ENCODE assay signal across 21 cellular contexts in the genomic region with DNA sequence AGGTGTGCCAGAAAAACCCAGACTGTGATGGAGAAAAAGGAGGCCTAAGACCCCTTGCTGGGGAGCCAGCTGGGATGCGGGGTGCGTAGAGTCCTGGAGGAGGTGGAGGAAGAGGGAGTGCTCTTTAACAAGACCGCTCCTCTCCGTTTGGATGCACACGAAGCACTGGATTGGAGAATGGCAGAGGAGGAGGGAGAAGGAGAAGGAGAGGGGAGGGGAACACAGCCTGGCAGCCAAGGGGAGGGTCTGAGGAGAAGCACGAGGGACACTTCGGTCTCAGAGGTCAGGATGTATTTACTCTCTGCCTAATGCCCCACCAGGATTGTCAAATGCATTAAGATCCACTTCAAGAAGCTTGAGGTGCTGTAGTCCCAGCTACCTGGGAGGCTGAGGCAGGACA. TPM values are rescaled to one million over a fixed set of nuclear protein-coding genes. Genes with fewer than 3 reads are reported as not detected.
DNase-seq lines count a peak whose midpoint lies in the region; TF ChIP-seq lines count a peak whose summit lies in the region.
"Had no signal": no experiment of that assay in that cellular context is flagged by ENCODE, and none has a peak within 500 bp of the region (broad histone marks: within the 10 kb centered on the region; RNA-seq: fewer than 3 reads in every experiment).

No MANE protein-coding gene starts in this region.

- no peaks in the 10 kb centered on the region for H3K9me3 Mint-ChIP-seq in endodermal cell
- H3K9me3 Mint-ChIP-seq in activated T-cell treated with anti-CD3 and anti-CD28 coated beads, Interleukin-2, amount 50 U/mL, for 24 hours = no peaks in the 10 kb centered on the region
- H3K9me3 Mint-ChIP-seq: CD8-positive, alpha-beta T cell had no signal

- TF ChIP-seq CTCF in endodermal cell (conservative IDR thresholded peaks at IDR 0.05) = no peak

- H2AK5ac ChIP-seq in neuronal stem cell (ENCODE audit: low read depth, low read length) = no peak overlapping the region

- no peaks in the 10 kb centered on the region for H3K36me3 ChIP-seq in BLaER1 treated with 17β-estradiol and CSF1 and Interleukin-3, amounts not matched to agents 10 nM and 100 nM
- H3K36me3 ChIP-seq in endodermal cell (ENCODE audit: control insufficient read depth, insufficient read depth, low read length) = no peaks in the 10 kb centered on the region
- no peaks in the 10 kb centered on the region for H3K36me3 ChIP-seq in neuronal stem cell (replicated peaks in 1 of 2; ENCODE audit: control insufficient read depth in 2 of 2, insufficient read depth in 2 of 2, low read length in 2 of 2)
- H3K36me3 ChIP-seq: BE2C had no signal

- no peak overlapping the region for H3K27ac Mint-ChIP-seq in endodermal cell
- H3K27ac Mint-ChIP-seq in activated T-cell treated with anti-CD3 and anti-CD28 coated beads, Interleukin-2, amount 50 U/mL, for 24 hours = no peak overlapping the region
- H3K27ac Mint-ChIP-seq: CD8-positive, alpha-beta T cell had no signal

- H2BK12ac ChIP-seq in neuronal stem cell (ENCODE audit: low read length) = no peak overlapping the region

- H3K9me3 ChIP-seq in BLaER1 treated with 17β-estradiol and CSF1 and Interleukin-3, amounts not matched to agents 10 nM and 100 nM (replicated peaks in 1 of 11) = no peaks in the 10 kb centered on the region; a peak in 1 of 22 replicates
- H3K9me3 ChIP-seq in endodermal cell (ENCODE audit: control insufficient read depth, low read length) = no peaks in the 10 kb centered on the region
- H3K9me3 ChIP-seq in neuronal stem cell (replicated peaks in 1 of 2; ENCODE audit: control insufficient read depth in 2 of 2, insufficient read depth in 1 of 2, low read depth in 1 of 2, low read length in 2 of 2) = no peaks in the 10 kb centered on the region
- H3K9me3 ChIP-seq: A549, BE2C, Caco-2 had no signal

- no peaks in the 10 kb centered on the region for H3K4me1 Mint-ChIP-seq in endodermal cell
- no peaks in the 10 kb centered on the region for H3K4me1 Mint-ChIP-seq in activated T-cell treated with anti-CD3 and anti-CD28 coated beads, Interleukin-2, amount 50 U/mL, for 24 hours (ENCODE audit: low read depth)
- H3K4me1 Mint-ChIP-seq: CD4-positive, CD25-positive, alpha-beta regulatory T cell had no signal

- peaks cover 21% of the 10 kb centered on the region for H3K27me3 Mint-ChIP-seq in endodermal cell (ENCODE audit: insufficient read depth)
- no peaks in the 10 kb centered on the region for H3K27me3 Mint-ChIP-seq in activated T-cell treated with anti-CD3 and anti-CD28 coated beads, Interleukin-2, amount 50 U/mL, for 24 hours
- H3K27me3 Mint-ChIP-seq: CD4-positive, CD25-positive, alpha-beta regulatory T cell had no signal

- H3K4me1 ChIP-seq in BLaER1 treated with 17β-estradiol and CSF1 and Interleukin-3, amounts not matched to agents 10 nM and 100 nM = peaks cover 16 to 63% (median 57%) of the 10 kb centered on the region in 10 experiments
- H3K4me1 ChIP-seq in endodermal cell (ENCODE audit: control insufficient read depth, insufficient read depth, low read length) = no peaks in the 10 kb centered on the region
- peaks cover 0 to 6% of the 10 kb centered on the region in 2 donors for H3K4me1 ChIP-seq in neuronal stem cell (ENCODE audit: control insufficient read depth in 2 of 2, insufficient read depth in 1 of 2, low read depth in 1 of 2, low read length in 2 of 2)
- H3K4me1 ChIP-seq: A549, BE2C, Caco-2 had no signal

- no peak overlapping the region for H2AFZ ChIP-seq in neuronal stem cell (ENCODE audit: low read length)
- H2AFZ ChIP-seq: GM23248 had no signal

- H2BK5ac ChIP-seq in neuronal stem cell (ENCODE audit: low read length) = no peak overlapping the region

- H3K4me3 ChIP-seq in BLaER1 treated with 17β-estradiol and CSF1 and Interleukin-3, amounts not matched to agents 10 nM and 100 nM = no peak overlapping the region
- H3K4me3 ChIP-seq in endodermal cell (ENCODE audit: low read length) (no peak overlapping the region), neuronal stem cell (ENCODE audit: low read length in 2 of 2) (no peak overlapping the region)
- H3K4me3 ChIP-seq: A549, GM23248 had no signal

- peak overlapping the region; percentile 54 for H2BK15ac ChIP-seq in neuronal stem cell (ENCODE audit: low read length)

- H3K27me3 ChIP-seq in BLaER1 treated with 17β-estradiol and CSF1 and Interleukin-3, amounts not matched to agents 10 nM and 100 nM = peaks cover 0 to 24% (median 0%) of the 10 kb centered on the region in 11 experiments; a peak in 6 of 22 replicates
- H3K27me3 ChIP-seq in endodermal cell (ENCODE audit: control insufficient read depth, insufficient read depth, low read length, poor library complexity, severe bottlenecking) (peaks cover 7% of the 10 kb centered on the region), neuronal stem cell (ENCODE audit: control insufficient read depth in 3 of 3, insufficient read depth in 3 of 3, low read depth in 1 of 3, low read length in 3 of 3) (peaks cover 0 to 2% (median 0%) of the 10 kb centered on the region in 3 experiments)
- H3K27me3 ChIP-seq: BE2C had no signal

- H3K27ac ChIP-seq in BLaER1 treated with 17β-estradiol and CSF1 and Interleukin-3, amounts not matched to agents 10 nM and 100 nM = no peak overlapping the region
- H3K27ac ChIP-seq in endodermal cell (ENCODE audit: low read depth, low read length) (no peak overlapping the region), neuronal stem cell (replicated peaks; ENCODE audit: low read length) (no peak overlapping the region), substantia nigra (ENCODE audit: low read depth, low read length, poor library complexity, severe bottlenecking) (no peak overlapping the region)
- H3K27ac ChIP-seq: A549, C4-2B, GM23248 had no signal

- peak overlapping the region; percentile 13 for H3K18ac ChIP-seq in neuronal stem cell (ENCODE audit: low read length)

- 71 to 83% methylated on average over 6 to 7 of the region's 7 CpGs for WGBS in endodermal cell (ENCODE audit: insufficient coverage in 1 of 2, insufficient read length in 1 of 2), 2 experiments
- no CpG with 5 or more reads among the region's 7 CpGs for WGBS in neuronal stem cell (ENCODE audit: extremely low coverage in 2 of 2, insufficient read length in 2 of 2, insufficient replicate concordance in 1 of 2), 2 donors

- H2BK120ac ChIP-seq in neuronal stem cell (ENCODE audit: low read depth, low read length) = no peak overlapping the region

- H3K4me3 Mint-ChIP-seq in endodermal cell = no peak overlapping the region
- H3K4me3 Mint-ChIP-seq in activated T-cell treated with anti-CD3 and anti-CD28 coated beads, Interleukin-2, amount 50 U/mL, for 24 hours = no peak overlapping the region
- H3K4me3 Mint-ChIP-seq: CD4-positive, CD25-positive, alpha-beta regulatory T cell; CD8-positive, alpha-beta T cell had no signal

- H3K4ac ChIP-seq in neuronal stem cell (ENCODE audit: low read length) = no peak overlapping the region

- no peak overlapping the region for H4K8ac ChIP-seq in neuronal stem cell (ENCODE audit: low read depth, low read length)

- no peak overlapping the region for H3K23ac ChIP-seq in neuronal stem cell (ENCODE audit: low read depth, low read length, poor library complexity)

- no peaks in the 10 kb centered on the region for H3K79me1 ChIP-seq in neuronal stem cell (ENCODE audit: low read depth, low read length)

- no peak overlapping the region for H3K9ac ChIP-seq in BLaER1 treated with 17β-estradiol and CSF1 and Interleukin-3, amounts not matched to agents 10 nM and 100 nM
- H3K9ac ChIP-seq in endodermal cell (ENCODE audit: extremely low read depth, low read length, poor library complexity, severe bottlenecking) (no peak overlapping the region), neuronal stem cell (ENCODE audit: low read depth, low read length, poor library complexity) (no peak overlapping the region)
- H3K9ac ChIP-seq: GM23248 had no signal

- H3K36me3 Mint-ChIP-seq in endodermal cell (ENCODE audit: low read depth) = no peaks in the 10 kb centered on the region
- H3K36me3 Mint-ChIP-seq in activated T-cell treated with anti-CD3 and anti-CD28 coated beads, Interleukin-2, amount 50 U/mL, for 24 hours (ENCODE audit: low read depth) = no peaks in the 10 kb centered on the region
- H3K36me3 Mint-ChIP-seq: CD4-positive, CD25-positive, alpha-beta regulatory T cell; CD8-positive, alpha-beta T cell had no signal

- peak overlapping the region in 9 of 11 experiments; percentile 21 to 90 (median 88); a peak in 17 of 22 replicates for H3K4me2 ChIP-seq in BLaER1 treated with 17β-estradiol and CSF1 and Interleukin-3, amounts not matched to agents 10 nM and 100 nM
- H3K4me2 ChIP-seq in neuronal stem cell (ENCODE audit: insufficient read depth, low read length, poor library complexity, severe bottlenecking) = no peak overlapping the region
- H3K4me2 ChIP-seq: A549 had no signal

- peak; percentile 29 for DNase-seq in endodermal cell
- no peak for DNase-seq in neuronal stem cell (ENCODE audit: low spot score)
- no peak for DNase-seq in substantia nigra (lab: John Stamatoyannopoulos, UW)
- DNase-seq in NAMALWA (ENCODE audit: low spot score) = no peak
- DNase-seq in activated T-cell treated with anti-CD3 and anti-CD28 coated beads, Interleukin-2, amount 50 U/mL, for 24 hours = no peak
- DNase-seq: 8988T; ACHN; AML-193; BE2C; Caco-2; CD4-positive, CD25-positive, alpha-beta regulatory T cell; CD8-positive, alpha-beta T cell; DMS153; DND-41; GM23248; H7; HCEC 1CT had no signal

- H3K14ac ChIP-seq in neuronal stem cell (ENCODE audit: low read length) = peak overlapping the region; percentile 83

- no peak overlapping the region for H4K91ac ChIP-seq in neuronal stem cell (ENCODE audit: low read depth, low read length, poor library complexity)

- H4K20me1 ChIP-seq in BLaER1 treated with 17β-estradiol and CSF1 and Interleukin-3, amounts not matched to agents 10 nM and 100 nM = peaks cover 0 to 21% (median 0%) of the 10 kb centered on the region in 11 experiments; a peak in 6 of 22 replicates

RNA-seq across cellular contexts. Expression of a gene that starts 42.0 kb away (rescaled TPM):
- not detected for total RNA-seq in endodermal cell
- not detected for polyA plus RNA-seq in endodermal cell (2013, experiment 1 of 2)
- polyA plus RNA-seq in endodermal cell (2013, experiment 2 of 2) = not detected
- polyA plus RNA-seq in neuronal stem cell (2013, experiment 1 of 2) = not detected
- not detected for polyA plus RNA-seq in neuronal stem cell (2013, experiment 2 of 2)
- total RNA-seq: Caco-2; CD4-positive, CD25-positive, alpha-beta regulatory T cell; CD8-positive, alpha-beta T cell; GM23248; H1; H7 had no signal
- polyA plus RNA-seq: A549; CD4-positive, CD25-positive, alpha-beta regulatory T cell; GM23248; H1 had no signal
